8 cellular contexts compared by ENCODE assay signal in the genomic region with DNA sequence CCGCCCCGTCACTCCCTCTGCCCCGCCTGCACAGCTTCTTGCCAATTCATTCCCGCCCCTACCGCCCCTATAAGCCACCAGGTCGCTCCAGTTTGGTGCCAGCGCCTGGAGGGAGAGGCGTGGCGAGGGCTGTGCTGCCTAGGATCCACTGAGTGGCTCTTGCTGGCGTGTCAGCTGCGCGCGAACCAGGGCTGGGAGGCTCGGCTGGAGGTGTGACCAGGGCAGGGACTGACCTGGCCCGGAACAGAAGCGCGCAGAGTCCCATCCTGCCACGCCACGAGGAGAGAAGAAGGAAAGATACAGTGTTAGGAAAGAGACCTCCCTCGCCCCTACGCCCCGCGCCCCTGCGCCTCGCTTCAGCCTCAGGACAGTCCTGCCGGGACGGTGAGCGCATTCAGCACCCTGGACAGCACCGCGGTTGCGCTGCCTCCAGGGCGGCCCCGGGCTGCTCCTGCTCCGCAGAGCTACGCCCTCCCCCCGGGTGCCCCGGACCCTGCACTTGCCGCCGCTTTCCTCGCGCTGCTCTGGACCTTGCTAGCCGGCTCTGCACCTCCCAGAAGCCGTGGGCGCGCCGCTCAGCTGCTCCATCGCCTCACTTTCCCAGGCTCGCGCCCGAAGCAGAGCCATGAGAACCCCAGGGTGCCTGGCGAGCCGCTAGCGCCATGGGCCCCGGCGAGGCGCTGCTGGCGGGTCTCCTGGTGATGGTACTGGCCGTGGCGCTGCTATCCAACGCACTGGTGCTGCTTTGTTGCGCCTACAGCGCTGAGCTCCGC. TPM values are rescaled to one million over a fixed set of nuclear protein-coding genes. Genes with fewer than 3 reads are reported as not detected.
A peak's percentile ranks its signal among the peaks of the same experiment; 100 is the strongest.
DNase-seq lines count a peak whose midpoint lies in the region; ATAC-seq, FAIRE-seq and TF ChIP-seq lines count a peak whose summit lies in the region.

A gene with protein sequence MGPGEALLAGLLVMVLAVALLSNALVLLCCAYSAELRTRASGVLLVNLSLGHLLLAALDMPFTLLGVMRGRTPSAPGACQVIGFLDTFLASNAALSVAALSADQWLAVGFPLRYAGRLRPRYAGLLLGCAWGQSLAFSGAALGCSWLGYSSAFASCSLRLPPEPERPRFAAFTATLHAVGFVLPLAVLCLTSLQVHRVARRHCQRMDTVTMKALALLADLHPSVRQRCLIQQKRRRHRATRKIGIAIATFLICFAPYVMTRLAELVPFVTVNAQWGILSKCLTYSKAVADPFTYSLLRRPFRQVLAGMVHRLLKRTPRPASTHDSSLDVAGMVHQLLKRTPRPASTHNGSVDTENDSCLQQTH (plus strand): TSS at position 72 of the 773 bp plus-strand sequence. CDS start 591 bp downstream, at position 663.

- H3K36me3 Mint-ChIP-seq in endothelial cell (ENCODE audit: low read depth, unreplicated experiment) = no peaks in the 10 kb centered on the region
- no peaks in the 10 kb centered on the region for H3K36me3 Mint-ChIP-seq in effector memory CD8-positive, alpha-beta T cell (ENCODE audit: insufficient read depth)

- no peak for TF ChIP-seq POLR2A in GM12891 (IDR thresholded peaks at IDR 0.05; ENCODE audit: low read depth, low read length)

- no peak within 1 kb of the TSS for H3K4me3 Mint-ChIP-seq in endothelial cell (ENCODE audit: unreplicated experiment)
- no peak within 1 kb of the TSS for H3K4me3 Mint-ChIP-seq in effector memory CD8-positive, alpha-beta T cell

- TF ChIP-seq CTCF in endothelial cell (IDR thresholded peaks at IDR 0.05; ENCODE audit: unreplicated experiment) = no peak

- ATAC-seq in HG02981 (IDR thresholded peaks at IDR 0.05; ENCODE audit: unreplicated experiment) = no peak
- no peak for ATAC-seq in effector memory CD8-positive, alpha-beta T cell (replicated peaks)

- no peaks in the 10 kb centered on the region for H3K9me3 Mint-ChIP-seq in endothelial cell (ENCODE audit: unreplicated experiment)
- H3K9me3 Mint-ChIP-seq in effector memory CD8-positive, alpha-beta T cell = no peaks in the 10 kb centered on the region

- peaks cover 2% of the 10 kb centered on the region for H3K4me1 Mint-ChIP-seq in endothelial cell (ENCODE audit: unreplicated experiment)
- H3K4me1 Mint-ChIP-seq in effector memory CD8-positive, alpha-beta T cell (ENCODE audit: low read depth in 2 of 2) = no peaks in the 10 kb centered on the region

- H3K27me3 Mint-ChIP-seq in endothelial cell (ENCODE audit: unreplicated experiment) = peaks cover 17% of the 10 kb centered on the region
- H3K27me3 Mint-ChIP-seq in effector memory CD8-positive, alpha-beta T cell = peaks cover 48 to 56% of the 10 kb centered on the region in 2 donors

- no peak within 1 kb of the TSS for H3K27ac Mint-ChIP-seq in endothelial cell (ENCODE audit: unreplicated experiment)
- no peak within 1 kb of the TSS for H3K27ac Mint-ChIP-seq in effector memory CD8-positive, alpha-beta T cell

- peak; percentile 66 for DNase-seq in GM12891 (ENCODE audit: insufficient read length, low spot score)
- DNase-seq in RPMI8226 = peak; percentile 53
- DNase-seq in endothelial cell (ENCODE audit: low spot score) = peak; percentile 95
- peak; percentile 56 for DNase-seq in myocyte (ENCODE audit: low read depth)
- DNase-seq in medulla oblongata (ENCODE audit: extremely low spot score) = no peak
- DNase-seq in effector memory CD8-positive, alpha-beta T cell = no peak
- DNase-seq in HuH-7.5 (ENCODE audit: low spot score) = no peak

- no peak for FAIRE-seq in GM12891 (lab: Jason Lieb, UNC)

TF ChIP-seq in GM12891, 5 proteins besides CTCF, POLR2A, EP300 and RAD21:
- TF ChIP-seq TAF1 (IDR thresholded peaks at IDR 0.05; ENCODE audit: low read depth, low read length) (no peak), PAX5 (IDR thresholded peaks at IDR 0.05; ENCODE audit: insufficient read depth, low read length, severe bottlenecking) (no peak), SPI1 (IDR thresholded peaks at IDR 0.05; ENCODE audit: low read depth, low read length) (no peak), POLR2AphosphoS5 (IDR thresholded peaks at IDR 0.05; ENCODE audit: low read depth, low read length) (no peak), POU2F2 (IDR thresholded peaks at IDR 0.05; ENCODE audit: low read depth, low read length) (no peak)
TF ChIP-seq in GM12891: peak in this region for 0.

RNA-seq across cellular contexts. Expression of the gene that starts here (rescaled TPM):
- not detected for polyA plus RNA-seq in GM12891 (2012; ENCODE audit: low read depth, missing spikeins)
- not detected for total RNA-seq in endothelial cell (ENCODE audit: unreplicated experiment)
- total RNA-seq in myocyte = 0.36 and 0.51 TPM in 2 replicates
- polyA plus RNA-seq in myocyte (2012) = 0.63 TPM

Comparison
In these comparisons a context has a peak if more than half of its experiments do, and no peak if none do; other contexts are left out.
1. Peak in DNase-seq in endothelial cell; RNA of the gene not detected or under 1 TPM.
2. Peak in DNase-seq in myocyte; RNA of the gene not detected or under 1 TPM.
3. DNase-seq: peak in GM12891 (single experiment) and RPMI8226 (single experiment); none in medulla oblongata (single experiment), effector memory CD8-positive, alpha-beta T cell (0 of 3) and HuH-7.5 (single experiment).